In the genomic region with DNA sequence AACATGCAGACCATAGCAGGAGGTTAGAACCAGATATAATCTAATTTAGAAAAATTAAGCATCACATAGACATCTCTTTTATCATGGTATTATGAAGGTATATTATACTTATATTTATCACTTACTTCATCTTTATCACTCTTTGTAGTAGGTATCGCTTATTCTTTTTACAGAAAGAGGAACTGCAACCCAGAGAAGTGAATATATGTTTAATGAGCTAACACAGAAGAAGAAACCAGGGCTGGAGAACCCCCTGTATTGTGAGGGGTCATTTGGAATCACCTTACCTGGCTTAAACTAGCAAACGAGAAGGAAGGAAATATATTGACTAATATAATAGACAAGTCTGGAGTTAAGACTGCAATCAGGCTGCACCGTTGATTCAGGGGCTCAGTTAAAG, we compare ENCODE assay signal across 14 cellular contexts.
DNase-seq lines count a peak whose midpoint lies in the region; ATAC-seq, FAIRE-seq and TF ChIP-seq lines count a peak whose summit lies in the region.
"Had no signal": no experiment of that assay in that cellular context is flagged by ENCODE, and none has a peak within 500 bp of the region (broad histone marks: within the 10 kb centered on the region; RNA-seq: fewer than 3 reads in every experiment).

No MANE protein-coding gene starts in this region.

- TF ChIP-seq POLR2A in H54 (IDR thresholded peaks at IDR 0.05; ENCODE audit: low read depth, low read length) = no peak

- TF ChIP-seq CTCF in GM20000 (IDR thresholded peaks at IDR 0.05; ENCODE audit: extremely low read depth, missing control alignments) = no peak
- no peak for TF ChIP-seq CTCF in colonic mucosa (IDR thresholded peaks at IDR 0.05)

- DNase-seq in GM20000 (ENCODE audit: low spot score) (peak; percentile 50), MV-4-11 (lab: John Stamatoyannopoulos, UW) (peak; percentile 72), substantia nigra (lab: John Stamatoyannopoulos, UW) (no peak), H54 (ENCODE audit: insufficient read length, low spot score) (no peak), colonic mucosa (no peak), kidney glomerular epithelial cell (lab: John Stamatoyannopoulos, UW) (no peak)
- DNase-seq: midbrain, NCI-H69, right cardiac atrium, T-helper 2 cell had no signal

- no peak overlapping the region for H3K9ac ChIP-seq in colonic mucosa (ENCODE audit: low read depth in 2 of 2, low read length in 2 of 2)

- no peaks in the 10 kb centered on the region for H3K9me3 ChIP-seq in colonic mucosa

- FAIRE-seq in H54 (lab: Jason Lieb, UNC) = no peak
- FAIRE-seq: endometrium had no signal

- no peaks in the 10 kb centered on the region for H3K4me1 ChIP-seq in colonic mucosa

- H3K36me3 ChIP-seq in colonic mucosa = no peaks in the 10 kb centered on the region

- peak; percentile 86 for ATAC-seq in GM18499 (IDR thresholded peaks at IDR 0.05; ENCODE audit: insufficient read depth, unreplicated experiment)
- peak; percentile 96 for ATAC-seq in HG03025 (IDR thresholded peaks at IDR 0.05; ENCODE audit: low FRiP score, unreplicated experiment)
- ATAC-seq: right cardiac atrium had no signal

- H3K27ac ChIP-seq in substantia nigra (ENCODE audit: low read depth, low read length, poor library complexity, severe bottlenecking) (no peak overlapping the region), colonic mucosa (no peak overlapping the region)
- H3K27ac ChIP-seq: C4-2B had no signal

- H3K27me3 ChIP-seq in colonic mucosa = no peaks in the 10 kb centered on the region

- intact Hi-C loops in colonic mucosa (cut with DNase I) = no loop called here

- H3K4me3 ChIP-seq in colonic mucosa = no peak overlapping the region

Comparison
In these comparisons a context has a peak if more than half of its experiments do, and no peak if none do; other contexts are left out.
1. DNase-seq: peak in GM20000 (single experiment) and MV-4-11 (single experiment); none in substantia nigra (0 of 49), H54 (single experiment), colonic mucosa (single experiment) and kidney glomerular epithelial cell (single experiment).